In the genomic region with DNA sequence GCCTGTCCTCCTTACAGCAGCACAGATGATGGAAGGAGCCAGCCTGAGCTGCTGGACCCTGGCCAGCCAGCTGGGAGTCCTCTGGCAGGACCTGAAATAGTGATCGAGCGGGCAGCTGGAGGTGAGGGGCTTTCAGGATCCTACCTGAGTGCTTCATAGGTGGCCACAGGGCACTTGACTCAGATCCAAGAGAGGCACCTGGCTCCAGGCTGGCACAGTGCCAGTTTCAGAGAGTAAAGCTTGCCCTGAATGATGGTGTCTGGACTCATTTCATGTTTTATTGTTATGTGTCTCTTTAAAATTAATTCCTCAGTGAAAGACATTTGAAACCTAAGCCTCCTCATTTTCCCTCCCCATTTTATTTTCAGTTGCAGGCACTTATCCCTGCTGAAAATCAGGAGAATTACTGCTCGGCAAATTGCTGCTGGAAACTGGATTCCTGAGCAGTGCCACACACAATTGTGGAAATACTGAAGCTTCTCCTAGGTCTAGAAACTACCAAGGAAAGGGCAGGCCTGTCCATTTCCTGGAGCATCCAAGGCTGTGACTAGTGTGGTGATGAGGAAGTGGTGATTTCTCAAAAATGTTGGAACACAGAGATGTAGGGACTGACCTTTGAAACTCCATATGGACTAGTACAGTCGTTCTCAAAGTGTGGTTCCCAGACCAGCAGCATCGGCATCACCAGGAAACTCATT, we compare ENCODE assay signal across 17 cellular contexts. TPM values are rescaled to one million over a fixed set of nuclear protein-coding genes. Genes with fewer than 3 reads are reported as not detected.
DNase-seq lines count a peak whose midpoint lies in the region; TF ChIP-seq lines count a peak whose summit lies in the region.
"Had no signal": no experiment of that assay in that cellular context is flagged by ENCODE, and none has a peak within 500 bp of the region (broad histone marks: within the 10 kb centered on the region; RNA-seq: fewer than 3 reads in every experiment).

No MANE protein-coding gene starts in this region.

- H3K4me2 ChIP-seq in mammary epithelial cell (ENCODE audit: insufficient read depth, low read depth, low read length): no peak overlapping the region
- H3K4me2 ChIP-seq: A549 had no signal

- no peak overlapping the region for H3K27ac Mint-ChIP-seq in MCF 10A (ENCODE audit: low read depth, unreplicated experiment)
- H3K27ac Mint-ChIP-seq: activated T-helper 1 cell treated with anti-CD3 and anti-CD28 coated beads, Interleukin-12 subunit alpha, Interleukin-12 subunit beta, Interleukin-2, Interleukin-4 antibody, amounts not matched to agents 30 ng/mL and 10 ng/mL and 1 ng/mL, durations not matched to agents 14 hours and 24 hours and 36 hours; CD4-positive, CD25-positive, alpha-beta regulatory T cell; nephron had no signal

- dilution Hi-C loops in mammary epithelial cell (cut with HindIII; ENCODE audit: low sequenced_read_pairs): no loop called here

- in situ Hi-C loops in mammary epithelial cell (cut with MboI; ENCODE audit: low sequenced_read_pairs in 2 of 2): no loop called here

- BruUV-seq in MCF 10A (replicated peaks; lab: Mats Ljungman, UMichigan) (no TSS peak), mammary epithelial cell (replicated peaks; lab: Mats Ljungman, UMichigan) (no TSS peak)

- TF ChIP-seq CTCF in MCF 10A (IDR thresholded peaks at IDR 0.05; ENCODE audit: unreplicated experiment) (no peak), mammary epithelial cell (conservative IDR thresholded peaks at IDR 0.05 in 1 of 2, IDR thresholded peaks at IDR 0.05 in 1 of 2; ENCODE audit: extremely low read depth in 1 of 2, insufficient read depth in 1 of 2, low read depth in 1 of 2, low read length in 2 of 2) (no peak)

- H3K27me3 ChIP-seq in mammary epithelial cell (ENCODE audit: insufficient read depth, low read length): no peaks in the 10 kb centered on the region
- H3K27me3 ChIP-seq: gastroesophageal sphincter had no signal

- intact Hi-C loops in MCF 10A (cut with micrococcal nuclease) (no loop called here), mammary epithelial cell (cut with micrococcal nuclease) (no loop called here)

- H4K20me1 ChIP-seq in mammary epithelial cell (ENCODE audit: insufficient read depth, low read length): no peaks in the 10 kb centered on the region

- no peaks in the 10 kb centered on the region for H3K4me1 ChIP-seq in mammary epithelial cell (ENCODE audit: insufficient read depth, low read length)
- H3K4me1 ChIP-seq: A549, gastroesophageal sphincter had no signal

- H3K79me2 ChIP-seq in mammary epithelial cell (ENCODE audit: insufficient read depth, low read length): no peaks in the 10 kb centered on the region

- H3K9me3 ChIP-seq in mammary epithelial cell (replicated peaks; ENCODE audit: insufficient read depth, low read length): no peaks in the 10 kb centered on the region
- H3K9me3 ChIP-seq: A549, gastroesophageal sphincter had no signal

- CTCF ChIA-PET in MCF 10A (lab: Yijun Ruan, JAX): interaction anchor here (0.7 kb wide), 1 partner anchor 124 kb away, joined by 3 read pairs; no protein-coding TSS in a partner anchor
- CTCF ChIA-PET in mammary epithelial cell (lab: Charles Lee; ENCODE audit: low non-redundant PET): no interaction called here

- no peak overlapping the region for H3K27ac ChIP-seq in mammary epithelial cell (ENCODE audit: insufficient read depth, low read depth, low read length)
- H3K27ac ChIP-seq: A549, gastroesophageal sphincter, SK-N-MC had no signal

- DNase-seq in MCF 10A (ENCODE audit: unreplicated experiment): peak; percentile 34
- DNase-seq in mammary epithelial cell: no peak
- peak; percentile 84 for DNase-seq in NCI-H2081 treated with DMSO at 0.1 percent for 48 hours (lab: John Stamatoyannopoulos, UW)
- peak; percentile 87 for DNase-seq in NCI-H774 (lab: John Stamatoyannopoulos, UW)
- no peak for DNase-seq in activated CD4-positive, CD25-positive, alpha-beta regulatory T cell treated with anti-CD3 and anti-CD28 coated beads, Interleukin-2, amount 50 U/mL, for 72 hours
- no peak for DNase-seq in NOMO-1 treated with dmso at 0.1 percent for 144 hours (lab: John Stamatoyannopoulos, UW; ENCODE audit: unreplicated experiment)
- DNase-seq in islet precursor cell: no peak
- no peak for DNase-seq in iPS-NIHi11 (ENCODE audit: low spot score)
- DNase-seq: activated CD4-positive, alpha-beta T cell treated with anti-CD3 and anti-CD28 coated beads, Interleukin-2, amount 50 U/mL, for 48 hours; amniotic stem cell; CD4-positive, CD25-positive, alpha-beta regulatory T cell had no signal

- POLR2A ChIA-PET in MCF 10A (lab: Yijun Ruan, JAX): no interaction called here

- H3K36me3 Mint-ChIP-seq in MCF 10A (ENCODE audit: insufficient read depth, unreplicated experiment): no peaks in the 10 kb centered on the region
- H3K36me3 Mint-ChIP-seq: CD4-positive, CD25-positive, alpha-beta regulatory T cell had no signal

- no peak overlapping the region for H3K4me3 Mint-ChIP-seq in MCF 10A (ENCODE audit: unreplicated experiment)
- H3K4me3 Mint-ChIP-seq: activated T-helper 1 cell treated with anti-CD3 and anti-CD28 coated beads, Interleukin-12 subunit alpha, Interleukin-12 subunit beta, Interleukin-2, Interleukin-4 antibody, amounts not matched to agents 30 ng/mL and 10 ng/mL and 1 ng/mL, durations not matched to agents 14 hours and 24 hours and 36 hours; CD4-positive, CD25-positive, alpha-beta regulatory T cell; nephron had no signal

- H3K36me3 ChIP-seq in mammary epithelial cell (ENCODE audit: insufficient read depth, low read length): no peaks in the 10 kb centered on the region
- H3K36me3 ChIP-seq: gastroesophageal sphincter had no signal

- 41% methylated on average over 3 of the region's 5 CpGs for WGBS in mammary epithelial cell (ENCODE audit: low coverage, missing lambda C conversion rate)

- H3K9me3 Mint-ChIP-seq in MCF 10A (ENCODE audit: unreplicated experiment): no peaks in the 10 kb centered on the region
- H3K9me3 Mint-ChIP-seq: activated T-helper 1 cell treated with anti-CD3 and anti-CD28 coated beads, Interleukin-12 subunit alpha, Interleukin-12 subunit beta, Interleukin-2, Interleukin-4 antibody, amounts not matched to agents 30 ng/mL and 10 ng/mL and 1 ng/mL, durations not matched to agents 14 hours and 24 hours and 36 hours; nephron had no signal

- no peak overlapping the region for H3K9ac ChIP-seq in mammary epithelial cell (ENCODE audit: insufficient read depth, low read length)

- H3K4me1 Mint-ChIP-seq in MCF 10A (ENCODE audit: insufficient read depth, unreplicated experiment): no peaks in the 10 kb centered on the region
- H3K4me1 Mint-ChIP-seq: CD4-positive, CD25-positive, alpha-beta regulatory T cell had no signal

- no peak overlapping the region for H3K4me3 ChIP-seq in mammary epithelial cell (replicated peaks in 1 of 3; ENCODE audit: insufficient read depth in 1 of 3, low read depth in 2 of 3, low read length in 3 of 3)
- H3K4me3 ChIP-seq: A549, gastroesophageal sphincter, lung, SK-N-MC had no signal

- no peak overlapping the region for H2AFZ ChIP-seq in mammary epithelial cell (ENCODE audit: low read depth, low read length)

- H3K27me3 Mint-ChIP-seq in MCF 10A (ENCODE audit: insufficient read depth, unreplicated experiment): peaks cover 51% of the 10 kb centered on the region

RNA-seq across cellular contexts. Expression of gene ADAMTS18, which starts 16.1 kb away (rescaled TPM):
- total RNA-seq in MCF 10A (2022): not detected in 2 replicates
- total RNA-seq in mammary epithelial cell: under 1 TPM in 1 of 2 donors, not detected in 1; under 0.01 TPM
- polyA plus RNA-seq in mammary epithelial cell: not detected
- not detected for polyA minus RNA-seq in mammary epithelial cell
- total RNA-seq: CD4-positive, CD25-positive, alpha-beta regulatory T cell had no signal
- polyA plus RNA-seq: CD4-positive, CD25-positive, alpha-beta regulatory T cell had no signal

Comparison
In these comparisons a context has a peak if more than half of its experiments do, and no peak if none do; other contexts are left out.
1. DNase-seq: peak in MCF 10A (single experiment), NCI-H2081 treated with DMSO at 0.1 percent for 48 hours (single experiment) and NCI-H774 (single experiment); none in mammary epithelial cell (single experiment), activated CD4-positive, CD25-positive, alpha-beta regulatory T cell treated with anti-CD3 and anti-CD28 coated beads, Interleukin-2, amount 50 U/mL, for 72 hours (single experiment), NOMO-1 treated with dmso at 0.1 percent for 144 hours (single experiment), islet precursor cell (single experiment) and iPS-NIHi11 (single experiment).